In the genomic region with DNA sequence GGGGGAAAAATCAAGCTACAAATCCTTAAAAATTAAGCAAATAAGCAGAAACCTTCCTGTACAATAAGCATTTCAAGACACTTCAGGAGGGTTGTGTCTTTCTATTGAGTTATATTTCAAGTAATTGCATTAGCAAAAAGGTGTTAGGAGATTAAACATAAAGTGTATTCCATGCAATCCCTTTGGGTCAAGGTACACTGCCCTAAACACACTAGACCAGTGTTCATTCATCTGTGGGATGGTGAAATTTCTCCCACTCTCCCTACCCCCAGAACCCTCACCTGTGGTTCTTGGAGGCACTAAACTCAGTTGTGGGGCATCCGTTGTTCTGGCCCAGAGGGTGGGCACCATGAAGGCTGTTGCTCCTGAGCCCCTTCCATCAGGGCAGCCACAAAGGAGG, we compare ENCODE assay signal across 27 cellular contexts.
"Had no signal": no experiment of that assay in that cellular context is flagged by ENCODE, and none has a peak within 500 bp of the region (broad histone marks: within the 10 kb centered on the region; RNA-seq: fewer than 3 reads in every experiment).

No MANE protein-coding gene starts in this region.

- DNase-seq: activated CD4-positive, alpha-beta T cell treated with anti-CD3 and anti-CD28 coated beads for 4 hours; activated CD4-positive, alpha-beta T cell treated with anti-CD3 and anti-CD28 coated beads, Interleukin-2, amount 50 U/mL, for 48 hours; activated effector memory CD4-positive, alpha-beta T cell treated with Interleukin-2 at 50 U/mL for 16 hours; activated naive CD4-positive, alpha-beta T cell; activated naive CD8-positive, alpha-beta T cell treated with anti-CD3 and anti-CD28 coated beads, Interleukin-2, amount 50 U/mL, for 24 hours; activated T-cell treated with anti-CD3 and anti-CD28 coated beads, Interleukin-2, amount 50 U/mL, for 72 hours; amniotic stem cell; body of pancreas; central memory CD4-positive, alpha-beta T cell; NCI-H1092 treated with DMSO at 0.1 percent for 48 hours; NCI-H1417 treated with DMSO at 0.1 percent for 48 hours; NCI-H1694; NCI-H2029; NCI-H2107; NCI-H345; NCI-H510A; NCI-H69; NK-92 treated with Interleukin-12 subunit alpha and Interleukin-12 subunit beta, amount 100 ng/mL, for 24 hours; OCI-M1; Right ventricle myocardium superior; SJCRH30; SK-N-SH had no signal

- H3K27ac Mint-ChIP-seq: activated naive CD4-positive, alpha-beta T cell treated with anti-CD3 and anti-CD28 coated beads, Interleukin-2, amount 50 U/mL, for 72 hours; activated naive CD8-positive, alpha-beta T cell treated with anti-CD3 and anti-CD28 coated beads, Interleukin-2, amount 50 U/mL, for 24 hours; activated T-cell treated with anti-CD3 and anti-CD28 coated beads, Interleukin-2, amount 50 U/mL, for 72 hours had no signal

- H3K27me3 Mint-ChIP-seq: activated naive CD8-positive, alpha-beta T cell treated with anti-CD3 and anti-CD28 coated beads, Interleukin-2, amount 50 U/mL, for 24 hours had no signal

- H3K4me3 Mint-ChIP-seq: activated naive CD8-positive, alpha-beta T cell treated with anti-CD3 and anti-CD28 coated beads, Interleukin-2, amount 50 U/mL, for 24 hours; activated T-cell treated with anti-CD3 and anti-CD28 coated beads, Interleukin-2, amount 50 U/mL, for 72 hours had no signal

- H3K9me3 Mint-ChIP-seq: activated naive CD8-positive, alpha-beta T cell treated with anti-CD3 and anti-CD28 coated beads, Interleukin-2, amount 50 U/mL, for 24 hours; activated T-cell treated with anti-CD3 and anti-CD28 coated beads, Interleukin-2, amount 50 U/mL, for 72 hours had no signal

- H3K4me2 ChIP-seq: KMS-11, SK-N-SH had no signal

- H3K27ac ChIP-seq: ascending aorta, body of pancreas, KMS-11, RWPE1, SJCRH30 had no signal

- H3K36me3 ChIP-seq: ascending aorta, SJCRH30 had no signal

- ATAC-seq: activated naive CD8-positive, alpha-beta T cell treated with anti-CD3 and anti-CD28 coated beads, Interleukin-2, amount 50 U/mL, for 24 hours; body of pancreas; Panc1 had no signal

- H3K9ac ChIP-seq: KMS-11, SK-N-SH had no signal

- H3K4me1 ChIP-seq: ascending aorta, SJCRH30 had no signal

- H3K4me3 ChIP-seq: ascending aorta, body of pancreas, SJCRH30 had no signal

- H3K9me3 ChIP-seq: ascending aorta, body of pancreas, SJCRH30, SK-N-SH had no signal

- H3K27me3 ChIP-seq: ascending aorta, body of pancreas had no signal
